21 cellular contexts compared by ENCODE assay signal in genomic region chr4:128802680-128803628, GRCh38. TPM values are rescaled to one million over a fixed set of nuclear protein-coding genes. Genes with fewer than 3 reads are reported as not detected.
A peak's percentile ranks its signal among the peaks of the same experiment; 100 is the strongest.
DNase-seq lines count a peak whose midpoint lies in the region; ATAC-seq and TF ChIP-seq lines count a peak whose summit lies in the region.
"Had no signal": no experiment of that assay in that cellular context is flagged by ENCODE, and none has a peak within 500 bp of the region (broad histone marks: within the 10 kb centered on the region; RNA-seq: fewer than 3 reads in every experiment).

No MANE protein-coding gene starts in this region.

- H3K4me3 Mint-ChIP-seq in effector memory CD8-positive, alpha-beta T cell, result peak overlapping the region; percentile 15 to 28
- H3K4me3 Mint-ChIP-seq in neural progenitor cell, result no peak overlapping the region
- H3K4me3 Mint-ChIP-seq: activated CD8-positive, alpha-beta memory T cell treated with anti-CD3 and anti-CD28 coated beads, Interleukin-2, amount 10 ng/mL, durations not matched to agents 7 days and 5 days had no signal

- H3K79me2 ChIP-seq in MM.1S (ENCODE audit: low read length), result no peaks in the 10 kb centered on the region
- no peaks in the 10 kb centered on the region for H3K79me2 ChIP-seq in neural progenitor cell (ENCODE audit: low read depth)

- ATAC-seq in GM21529 (IDR thresholded peaks at IDR 0.05; ENCODE audit: unreplicated experiment), result peak; percentile 31
- ATAC-seq in effector memory CD8-positive, alpha-beta T cell (replicated peaks), result peak; percentile 24
- ATAC-seq: HCT116 had no signal

- H3K36me3 ChIP-seq in MM.1S (replicated peaks; ENCODE audit: insufficient read depth, low read length) (no peaks in the 10 kb centered on the region), neural progenitor cell (no peaks in the 10 kb centered on the region), brain microvascular endothelial cell (replicated peaks) (no peaks in the 10 kb centered on the region)
- H3K36me3 ChIP-seq: BE2C, colonic mucosa, MG63, SJCRH30, thoracic aorta had no signal

- H3K27me3 Mint-ChIP-seq in effector memory CD8-positive, alpha-beta T cell, result no peaks in the 10 kb centered on the region
- H3K27me3 Mint-ChIP-seq in neural progenitor cell (ENCODE audit: insufficient read depth, low read depth), result peaks cover 2% of the 10 kb centered on the region
- H3K27me3 Mint-ChIP-seq: activated CD8-positive, alpha-beta memory T cell treated with anti-CD3 and anti-CD28 coated beads, Interleukin-2, amount 10 ng/mL, durations not matched to agents 7 days and 5 days had no signal

- H3F3A ChIP-seq in MM.1S (ENCODE audit: insufficient read depth, low read length) (peaks cover 8% of the 10 kb centered on the region), neural progenitor cell (ENCODE audit: low read depth) (peaks cover 3% of the 10 kb centered on the region)

- in situ Hi-C loops in brain microvascular endothelial cell (cut with HindIII; ENCODE audit: low pct_ligation_motif_present, low sequenced_read_pairs), result no loop called here

- H3K9me3 ChIP-seq in MM.1S (replicated peaks; ENCODE audit: insufficient read depth, low read length) (no peaks in the 10 kb centered on the region), neural progenitor cell (ENCODE audit: low read depth) (no peaks in the 10 kb centered on the region)
- H3K9me3 ChIP-seq: BE2C, colonic mucosa, MG63, SJCRH30, thoracic aorta had no signal

- peaks cover 21% of the 10 kb centered on the region for H3K4me1 ChIP-seq in MM.1S (ENCODE audit: low read length)
- H3K4me1 ChIP-seq in neural progenitor cell, result peaks cover 10% of the 10 kb centered on the region
- H3K4me1 ChIP-seq: BE2C, colonic mucosa, SJCRH30 had no signal

- no peak for TF ChIP-seq CTCF in MM.1S (IDR thresholded peaks at IDR 0.05; ENCODE audit: low read length)
- no peak for TF ChIP-seq CTCF in neural progenitor cell (IDR thresholded peaks at IDR 0.05)
- TF ChIP-seq CTCF in brain microvascular endothelial cell (IDR thresholded peaks at IDR 0.05; ENCODE audit: low read depth, low read length, missing control alignments), result no peak

- H3K9me3 Mint-ChIP-seq in effector memory CD8-positive, alpha-beta T cell, result no peaks in the 10 kb centered on the region
- H3K9me3 Mint-ChIP-seq in neural progenitor cell, result no peaks in the 10 kb centered on the region
- H3K9me3 Mint-ChIP-seq: naive B cell had no signal

- H3K27ac Mint-ChIP-seq in effector memory CD8-positive, alpha-beta T cell, result peak overlapping the region in 1 of 2 donors; percentile 91
- no peak overlapping the region for H3K27ac Mint-ChIP-seq in neural progenitor cell
- H3K27ac Mint-ChIP-seq: activated CD8-positive, alpha-beta memory T cell treated with anti-CD3 and anti-CD28 coated beads, Interleukin-2, amount 10 ng/mL, durations not matched to agents 7 days and 5 days; progenitor cell of endocrine pancreas had no signal

- H3K36me3 Mint-ChIP-seq in effector memory CD8-positive, alpha-beta T cell (ENCODE audit: insufficient read depth), result no peaks in the 10 kb centered on the region
- H3K36me3 Mint-ChIP-seq in neural progenitor cell, result no peaks in the 10 kb centered on the region
- H3K36me3 Mint-ChIP-seq: activated CD8-positive, alpha-beta memory T cell treated with anti-CD3 and anti-CD28 coated beads, Interleukin-2, amount 10 ng/mL, durations not matched to agents 7 days and 5 days; naive B cell had no signal

- H3K4me3 ChIP-seq in MM.1S (ENCODE audit: low read length) (peak overlapping the region; percentile 47), neural progenitor cell (no peak overlapping the region), brain microvascular endothelial cell (ENCODE audit: low read depth, low read length) (no peak overlapping the region)
- H3K4me3 ChIP-seq: colonic mucosa, MG63, SJCRH30, thoracic aorta had no signal

- H4K20me1 ChIP-seq in MM.1S (ENCODE audit: insufficient read depth, low read length) (no peaks in the 10 kb centered on the region), neural progenitor cell (ENCODE audit: low read depth) (no peaks in the 10 kb centered on the region)

- H3K9me2 ChIP-seq in MM.1S (replicated peaks; ENCODE audit: insufficient read depth, low read length), result no peaks in the 10 kb centered on the region

- H2AFZ ChIP-seq in MM.1S (ENCODE audit: low read length) (peak overlapping the region; percentile 76), neural progenitor cell (replicated peaks) (peak overlapping the region; percentile 82)

- peak overlapping the region; percentile 54 for H3K9ac ChIP-seq in MM.1S (ENCODE audit: low read length)
- H3K9ac ChIP-seq in neural progenitor cell, result no peak overlapping the region

- H3K4me1 Mint-ChIP-seq in effector memory CD8-positive, alpha-beta T cell (ENCODE audit: low read depth in 2 of 2), result peaks cover 12% of the 10 kb centered on the region in 2 donors
- peaks cover 4% of the 10 kb centered on the region for H3K4me1 Mint-ChIP-seq in neural progenitor cell
- H3K4me1 Mint-ChIP-seq: naive B cell had no signal

- DNase-seq in MM.1S (no peak), neural progenitor cell (ENCODE audit: low spot score) (no peak), brain microvascular endothelial cell (no peak), LoVo (ENCODE audit: low spot score) (no peak), dedifferentiated amniotic fluid mesenchymal stem cell (ENCODE audit: extremely low spot score) (no peak)
- DNase-seq in effector memory CD8-positive, alpha-beta T cell, result no peak
- DNase-seq: activated CD8-positive, alpha-beta memory T cell treated with anti-CD3 and anti-CD28 coated beads, Interleukin-2, amount 10 ng/mL, durations not matched to agents 7 days and 5 days; activated naive CD4-positive, alpha-beta T cell; BE2C; colonic mucosa; foreskin melanocyte; MG63; naive B cell; NCI-H187; NCI-H510A; SJCRH30; T1000 had no signal

- H3K27me3 ChIP-seq in MM.1S (replicated peaks; ENCODE audit: insufficient read depth, low read length) (no peaks in the 10 kb centered on the region), neural progenitor cell (no peaks in the 10 kb centered on the region), brain microvascular endothelial cell (replicated peaks) (no peaks in the 10 kb centered on the region)
- H3K27me3 ChIP-seq: BE2C, colonic mucosa, MG63, SJCRH30 had no signal

- H3K4me2 ChIP-seq in MM.1S (ENCODE audit: low read depth, low read length), result peak overlapping the region; percentile 90
- H3K4me2 ChIP-seq in neural progenitor cell, result no peak overlapping the region

- peak overlapping the region; percentile 70; the same call in 1 of the 2 replicates for H3K27ac ChIP-seq in MM.1S (ENCODE audit: low read length)
- no peak overlapping the region for H3K27ac ChIP-seq in neural progenitor cell
- H3K27ac ChIP-seq in brain microvascular endothelial cell, result no peak overlapping the region
- H3K27ac ChIP-seq: colonic mucosa, SJCRH30, thoracic aorta had no signal

RNA-seq across cellular contexts. Expression of gene JADE1, which starts 6.5 kb away (rescaled TPM):
- total RNA-seq in neural progenitor cell (ENCODE audit: low replicate concordance), result 46.2 and 55.9 TPM in 2 replicates
